ENCODE assay signal across 28 cellular contexts in genomic region chr1:229280921-229281320, GRCh38. TPM values are rescaled to one million over a fixed set of nuclear protein-coding genes. Genes with fewer than 3 reads are reported as not detected.
DNase-seq lines count a peak whose midpoint lies in the region; ATAC-seq and TF ChIP-seq lines count a peak whose summit lies in the region.
"Had no signal": no experiment of that assay in that cellular context is flagged by ENCODE, and none has a peak within 500 bp of the region (broad histone marks: within the 10 kb centered on the region; RNA-seq: fewer than 3 reads in every experiment).

No MANE protein-coding gene starts in this region.

- no peak overlapping the region for H3K4me3 ChIP-seq in breast epithelium
- H3K4me3 ChIP-seq in Loucy (ENCODE audit: low read length, poor library complexity, severe bottlenecking) = peak overlapping the region; percentile 15
- no peak overlapping the region for H3K4me3 ChIP-seq in colonic mucosa
- no peak overlapping the region for H3K4me3 ChIP-seq in smooth muscle cell
- H3K4me3 ChIP-seq: adrenal gland, cardiac muscle cell, dorsolateral prefrontal cortex, gastroesophageal sphincter, SJCRH30 had no signal

- no peak overlapping the region for H3K4me3 Mint-ChIP-seq in MCF 10A (ENCODE audit: unreplicated experiment)
- H3K4me3 Mint-ChIP-seq: activated B cell treated with CpG ODN at 0.5 μM for 24 hours; naive B cell; T-helper 2 cell treated with Interferon-gamma antibody and Interleukin-4, amounts not matched to agents 5 μg/mL and 100 μg/mL, for 36 hours had no signal

- no peak overlapping the region for H3K27ac ChIP-seq in breast epithelium
- peak overlapping the region; percentile 66 for H3K27ac ChIP-seq in colonic mucosa
- peak overlapping the region; percentile 51 for H3K27ac ChIP-seq in smooth muscle cell (ENCODE audit: low read depth)
- H3K27ac ChIP-seq: adrenal gland, cardiac muscle cell, KMS-11, SJCRH30 had no signal

- no peak for ATAC-seq in omental fat pad (ENCODE audit: low FRiP score)
- ATAC-seq in HG03045 (IDR thresholded peaks at IDR 0.05; ENCODE audit: unreplicated experiment) = no peak
- ATAC-seq in GM19467 (IDR thresholded peaks at IDR 0.05; ENCODE audit: unreplicated experiment) = no peak
- ATAC-seq: gastroesophageal sphincter had no signal

- CTCF ChIA-PET in MCF 10A (lab: Yijun Ruan, JAX) = interaction anchor here (0.6 to 1.5 kb wide), 3 partner anchors 9 to 201 kb away, joined by 3 to 4 read pairs (median 4); no protein-coding TSS in a partner anchor

- peak overlapping the region; percentile 48 for H3K4me2 ChIP-seq in Loucy (ENCODE audit: low read depth, low read length, poor library complexity, severe bottlenecking)
- peak overlapping the region; percentile 39 for H3K4me2 ChIP-seq in smooth muscle cell
- H3K4me2 ChIP-seq: KMS-11 had no signal

- intact Hi-C loops in MCF 10A (cut with micrococcal nuclease) = no loop called here
- intact Hi-C loops in breast epithelium (cut with DNase I; ENCODE audit: low total_unique reads) = no loop called here
- intact Hi-C loops in colonic mucosa (cut with DNase I) = no loop called here

- H3K4me1 ChIP-seq in breast epithelium (peaks cover 2 to 7% of the 10 kb centered on the region in 2 donors), Loucy (ENCODE audit: insufficient read depth, low read length, poor library complexity, severe bottlenecking) (peaks cover 40% of the 10 kb centered on the region), colonic mucosa (peaks cover 15% of the 10 kb centered on the region), smooth muscle cell (ENCODE audit: low read depth) (peaks cover 11% of the 10 kb centered on the region)
- H3K4me1 ChIP-seq: SJCRH30 had no signal

- BruUV-seq in MCF 10A (replicated peaks; lab: Mats Ljungman, UMichigan) = no TSS peak

- no peaks in the 10 kb centered on the region for H3K36me3 Mint-ChIP-seq in MCF 10A (ENCODE audit: insufficient read depth, unreplicated experiment)

- TF ChIP-seq CTCF in MCF 10A (IDR thresholded peaks at IDR 0.05; ENCODE audit: unreplicated experiment) (no peak), breast epithelium (IDR thresholded peaks at IDR 0.05) (no peak), Loucy (conservative IDR thresholded peaks at IDR 0.05; ENCODE audit: low read length) (no peak), colonic mucosa (IDR thresholded peaks at IDR 0.05) (no peak), smooth muscle cell (IDR thresholded peaks at IDR 0.05; ENCODE audit: borderline replicate concordance, insufficient read depth, poor library complexity, severe bottlenecking) (no peak), omental fat pad (IDR thresholded peaks at IDR 0.05) (no peak)

- no peaks in the 10 kb centered on the region for H3K27me3 ChIP-seq in breast epithelium
- H3K27me3 ChIP-seq in Loucy (ENCODE audit: insufficient read depth, low read length, poor library complexity, severe bottlenecking) = no peaks in the 10 kb centered on the region
- no peaks in the 10 kb centered on the region for H3K27me3 ChIP-seq in colonic mucosa
- no peaks in the 10 kb centered on the region for H3K27me3 ChIP-seq in smooth muscle cell (ENCODE audit: low read depth)
- H3K27me3 ChIP-seq: adrenal gland, cardiac muscle cell, dorsolateral prefrontal cortex, gastroesophageal sphincter, SJCRH30 had no signal

- H3K9ac ChIP-seq in Loucy (ENCODE audit: low read depth, low read length, poor library complexity, severe bottlenecking) (no peak overlapping the region), colonic mucosa (ENCODE audit: low read depth in 2 of 2, low read length in 2 of 2) (no peak overlapping the region), smooth muscle cell (ENCODE audit: low read depth) (no peak overlapping the region)
- H3K9ac ChIP-seq: KMS-11 had no signal

- H3K27me3 Mint-ChIP-seq in MCF 10A (ENCODE audit: insufficient read depth, unreplicated experiment) = no peaks in the 10 kb centered on the region
- H3K27me3 Mint-ChIP-seq: activated B cell treated with CpG ODN at 0.5 μM for 24 hours, naive B cell had no signal

- H2AFZ ChIP-seq in Loucy (ENCODE audit: low read length) = no peak overlapping the region
- H2AFZ ChIP-seq in smooth muscle cell (ENCODE audit: low read depth) = no peak overlapping the region

- H3F3A ChIP-seq in Loucy (ENCODE audit: low read depth) (0 out of 2 replicates have a peak, but pooled peaks cover 3% of the 10 kb centered on the region), smooth muscle cell (ENCODE audit: low read depth) (peaks cover 4% of the 10 kb centered on the region)

- peaks cover 32% of the 10 kb centered on the region for H3K4me1 Mint-ChIP-seq in MCF 10A (ENCODE audit: insufficient read depth, unreplicated experiment)

- DNase-seq in MCF 10A (ENCODE audit: unreplicated experiment) = peak; percentile 43
- no peak for DNase-seq in breast epithelium (ENCODE audit: low spot score in 2 of 2)
- DNase-seq in colonic mucosa = no peak
- no peak for DNase-seq in smooth muscle cell (lab: John Stamatoyannopoulos, UW; ENCODE audit: unreplicated experiment)
- DNase-seq in omental fat pad (ENCODE audit: low spot score) = no peak
- DNase-seq: activated B cell treated with CpG ODN at 0.5 μM for 24 hours; activated effector memory CD4-positive, alpha-beta T cell treated with anti-CD3 and anti-CD28 coated beads, Interleukin-2, amount 50 U/mL, for 16 hours; adrenal gland; DMS153; dorsolateral prefrontal cortex; H7; kidney glomerular epithelial cell; mammary epithelial cell; naive B cell; NCI-H1048; NCI-H187 treated with DMSO at 0.1 percent for 48 hours; NCI-H226; posterior cingulate gyrus; SJCRH30; stimulated activated CD4-positive, alpha-beta T cell treated with anti-CD3 and anti-CD28 coated beads, Interleukin-1b, Interleukin-23, amount 100 ng/mL, for 48 hours; stimulated activated naive CD4-positive, alpha-beta T cell treated with Interleukin-2 at 50 U/mL for 16 hours had no signal

- 67% methylated on average over 3 of the region's 3 CpGs for WGBS in smooth muscle cell (ENCODE audit: low lambda C conversion rate)

- H4K20me1 ChIP-seq in Loucy (ENCODE audit: insufficient read depth, low read length, poor library complexity, severe bottlenecking) (peaks cover 69% of the 10 kb centered on the region), smooth muscle cell (ENCODE audit: low read depth) (peaks cover 96% of the 10 kb centered on the region)

- peaks cover 8% of the 10 kb centered on the region for H3K9me3 Mint-ChIP-seq in MCF 10A (ENCODE audit: unreplicated experiment)
- H3K9me3 Mint-ChIP-seq: naive B cell had no signal

- no peak for TF ChIP-seq POLR2A in breast epithelium (IDR thresholded peaks at IDR 0.05)

- H3K9me3 ChIP-seq in breast epithelium (no peaks in the 10 kb centered on the region), Loucy (ENCODE audit: insufficient read depth, low read depth, low read length) (no peaks in the 10 kb centered on the region), colonic mucosa (no peaks in the 10 kb centered on the region), smooth muscle cell (replicated peaks; ENCODE audit: low read depth) (no peaks in the 10 kb centered on the region)
- H3K9me3 ChIP-seq: adrenal gland, gastroesophageal sphincter, SJCRH30 had no signal

- no peak overlapping the region for H3K27ac Mint-ChIP-seq in MCF 10A (ENCODE audit: low read depth, unreplicated experiment)
- H3K27ac Mint-ChIP-seq: activated B cell treated with CpG ODN at 0.5 μM for 24 hours; T-helper 2 cell treated with Interferon-gamma antibody and Interleukin-4, amounts not matched to agents 5 μg/mL and 100 μg/mL, for 36 hours had no signal

- no peaks in the 10 kb centered on the region for H3K9me2 ChIP-seq in Loucy (replicated peaks; ENCODE audit: low read depth, low read length)

- H3K36me3 ChIP-seq in breast epithelium (no peaks in the 10 kb centered on the region), Loucy (ENCODE audit: insufficient read depth, low read length) (no peaks in the 10 kb centered on the region), colonic mucosa (no peaks in the 10 kb centered on the region), smooth muscle cell (ENCODE audit: low read depth) (no peaks in the 10 kb centered on the region)
- H3K36me3 ChIP-seq: adrenal gland, cardiac muscle cell, gastroesophageal sphincter, SJCRH30 had no signal

- POLR2A ChIA-PET in MCF 10A (lab: Yijun Ruan, JAX) = interaction anchor here (0.9 to 3.7 kb wide), 7 partner anchors 8 to 228 kb away, joined by 3 to 52 read pairs (median 4); partner anchors contain the start of genes NUP133 and RAB4A

- H3K79me2 ChIP-seq in Loucy (ENCODE audit: insufficient read depth, low read length) = peaks cover 94% of the 10 kb centered on the region
- peaks cover 91% of the 10 kb centered on the region for H3K79me2 ChIP-seq in smooth muscle cell (ENCODE audit: low read depth)

RNA-seq across cellular contexts. Expression of gene RAB4A, which starts 10.0 kb away (rescaled TPM):
- total RNA-seq in MCF 10A (2022) (87.4 and 88.6 TPM in 2 replicates), breast epithelium (10 to 100 TPM; 27.5 to 47.8 (median 42.1) TPM), colonic mucosa (100 to 1,000 TPM in 1 of 2 donors, 10 to 100 TPM in 1; 80.9 to 103 TPM), smooth muscle cell (25.1 and 43.9 TPM in 2 replicates), omental fat pad (10 to 100 TPM; 20.5 to 30.9 (median 30.0) TPM)
- 46.6 and 52.7 TPM in 2 replicates for polyA plus RNA-seq in smooth muscle cell

Comparison
In these comparisons a context has a peak if more than half of its experiments do, and no peak if none do; other contexts are left out.
1. H3K27ac ChIP-seq: peak in colonic mucosa (single experiment) and smooth muscle cell (single experiment); none in breast epithelium (0 of 2).